15 cellular contexts compared by ENCODE assay signal in the genomic region with DNA sequence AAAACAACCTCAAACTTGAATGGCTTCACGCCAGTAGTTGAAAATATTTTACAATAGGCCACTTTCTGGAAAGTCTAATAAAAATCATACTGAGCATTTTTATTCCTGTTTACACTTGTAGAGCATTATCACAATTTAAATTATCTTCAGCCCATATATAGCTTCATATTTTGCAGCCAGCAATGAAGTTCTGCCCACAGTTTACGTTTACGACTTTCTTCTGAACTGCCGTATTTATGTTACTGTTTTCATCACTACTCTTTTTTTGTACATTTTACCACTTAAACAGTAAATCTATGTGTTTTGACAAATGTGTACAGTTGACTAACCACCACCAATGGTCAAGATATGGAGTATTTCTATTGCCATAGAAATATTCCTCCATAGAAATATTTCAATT.
DNase-seq lines count a peak whose midpoint lies in the region; ATAC-seq and TF ChIP-seq lines count a peak whose summit lies in the region.
"Had no signal": no experiment of that assay in that cellular context is flagged by ENCODE, and none has a peak within 500 bp of the region (broad histone marks: within the 10 kb centered on the region; RNA-seq: fewer than 3 reads in every experiment).

No MANE protein-coding gene starts in this region.

- H3K27me3 ChIP-seq in right atrium auricular region (no peaks in the 10 kb centered on the region), fibroblast of lung (ENCODE audit: control insufficient read depth, insufficient read depth, low read length) (no peaks in the 10 kb centered on the region), sigmoid colon (no peaks in the 10 kb centered on the region)
- H3K27me3 ChIP-seq: cardiac muscle cell had no signal

- intact Hi-C loops in Right ventricle myocardium inferior (cut with DNase I) (no loop called here), sigmoid colon (cut with DNase I) (loop anchor here (2.0 to 5.0 kb wide), 4 partner anchors 125 to 305 kb away; no protein-coding TSS in a partner anchor), posterior cingulate gyrus (cut with DNase I) (no loop called here)

- no peak overlapping the region for H3K9ac ChIP-seq in fibroblast of lung (ENCODE audit: insufficient read depth, low read length)

- WGBS in sigmoid colon, 2 donors = 47 to 56% methylated on average over 4 of the region's 4 CpGs

- H2AFZ ChIP-seq in fibroblast of lung (ENCODE audit: low read length) = no peak overlapping the region

- peak overlapping the region; percentile 51 for H3K4me2 ChIP-seq in fibroblast of lung (ENCODE audit: extremely low read depth, insufficient read depth, low read length)

- H3K36me3 ChIP-seq in right atrium auricular region (no peaks in the 10 kb centered on the region), fibroblast of lung (ENCODE audit: control insufficient read depth, insufficient read depth, low read length) (no peaks in the 10 kb centered on the region), sigmoid colon (no peaks in the 10 kb centered on the region)
- H3K36me3 ChIP-seq: cardiac muscle cell, neutrophil, SJCRH30 had no signal

- ATAC-seq in Right ventricle myocardium inferior = no peak
- ATAC-seq: CD8-positive, alpha-beta T cell had no signal

- H3K4me3 ChIP-seq in right atrium auricular region (no peak overlapping the region), fibroblast of lung (replicated peaks in 1 of 4; ENCODE audit: control extremely low read depth in 1 of 4, insufficient read depth in 1 of 4, low read depth in 3 of 4, low read length in 4 of 4) (peak overlapping the region in 1 of 4 experiments; percentile 21), sigmoid colon (peak overlapping the region in 2 of 4 donors; percentile 2 to 21)
- H3K4me3 ChIP-seq: cardiac muscle cell, SJCRH30 had no signal

- no peak for TF ChIP-seq EP300 in sigmoid colon (IDR thresholded peaks at IDR 0.05)

- no peak for TF ChIP-seq CTCF in right atrium auricular region (IDR thresholded peaks at IDR 0.05)
- no peak for TF ChIP-seq CTCF in fibroblast of lung (conservative IDR thresholded peaks at IDR 0.05 in 1 of 2, IDR thresholded peaks at IDR 0.05 in 1 of 2; ENCODE audit: low read depth in 1 of 2, low read length in 2 of 2)
- no peak for TF ChIP-seq CTCF in sigmoid colon (IDR thresholded peaks at IDR 0.05)

- H3K27ac ChIP-seq in right atrium auricular region (peak overlapping the region; percentile 23 to 63), fibroblast of lung (ENCODE audit: insufficient read depth, low read length) (peak overlapping the region; percentile 73), sigmoid colon (peak overlapping the region; percentile 64 to 78 (median 74))
- H3K27ac ChIP-seq: cardiac muscle cell, neutrophil, SJCRH30 had no signal

- H4K20me1 ChIP-seq in fibroblast of lung (ENCODE audit: control insufficient read depth, extremely low read depth, insufficient read depth, low read length) = no peaks in the 10 kb centered on the region

- no peaks in the 10 kb centered on the region for H3K4me1 ChIP-seq in right atrium auricular region
- peaks cover 9% of the 10 kb centered on the region for H3K4me1 ChIP-seq in fibroblast of lung (ENCODE audit: control insufficient read depth, extremely low read depth, insufficient read depth, low read length)
- H3K4me1 ChIP-seq in sigmoid colon = peaks cover 0 to 24% (median 21%) of the 10 kb centered on the region in 4 donors

- TF ChIP-seq POLR2A in sigmoid colon (IDR thresholded peaks at IDR 0.05) = no peak

- DNase-seq in right atrium auricular region (ENCODE audit: low spot score) = no peak
- no peak for DNase-seq in Right ventricle myocardium inferior (ENCODE audit: missing footprints)
- peak in 1 of 2 donors; percentile 69 for DNase-seq in fibroblast of lung (ENCODE audit: low read depth in 2 of 2)
- DNase-seq in sigmoid colon = no peak
- no peak for DNase-seq in posterior cingulate gyrus
- DNase-seq in ureter (ENCODE audit: low spot score) = no peak
- DNase-seq in stimulated activated CD4-positive, alpha-beta T cell treated with anti-CD3 and anti-CD28 coated beads, Interleukin-4, amount 100 ng/mL, for 4 hours = no peak
- no peak for DNase-seq in activated CD4-positive, alpha-beta T cell treated with anti-CD3 and anti-CD28 coated beads for 48 hours
- DNase-seq: activated CD4-positive, alpha-beta T cell treated with anti-CD3 and anti-CD28 coated beads for 4 hours; activated CD8-positive, alpha-beta memory T cell treated with anti-CD3 and anti-CD28 coated beads, Interleukin-2, amount 50 U/mL, for 48 hours; CD8-positive, alpha-beta T cell; NCI-H1694 treated with DMSO at 0.1 percent for 48 hours; SJCRH30 had no signal

- H3K79me2 ChIP-seq in fibroblast of lung (ENCODE audit: control insufficient read depth, insufficient read depth, low read length) = no peaks in the 10 kb centered on the region

- H3K9me3 ChIP-seq in right atrium auricular region = peaks cover 0 to 18% of the 10 kb centered on the region in 2 donors
- H3K9me3 ChIP-seq in fibroblast of lung (ENCODE audit: control insufficient read depth, insufficient read depth, low read depth, low read length) = no peaks in the 10 kb centered on the region
- no peaks in the 10 kb centered on the region for H3K9me3 ChIP-seq in sigmoid colon
- H3K9me3 ChIP-seq: neutrophil had no signal
